In genomic region chr9:98964201-98964600, GRCh38 we compare ENCODE assay signal across 29 cellular contexts. TPM values are rescaled to one million over a fixed set of nuclear protein-coding genes. Genes with fewer than 3 reads are reported as not detected.
DNase-seq lines count a peak whose midpoint lies in the region; ATAC-seq and TF ChIP-seq lines count a peak whose summit lies in the region.
"Had no signal": no experiment of that assay in that cellular context is flagged by ENCODE, and none has a peak within 500 bp of the region (broad histone marks: within the 10 kb centered on the region; RNA-seq: fewer than 3 reads in every experiment).

No MANE protein-coding gene starts in this region.

- peaks cover 0 to 7% (median 0%) of the 10 kb centered on the region in 4 donors for H3K27me3 ChIP-seq in esophagus squamous epithelium
- H3K27me3 ChIP-seq in tibial nerve, result no peaks in the 10 kb centered on the region
- H3K27me3 ChIP-seq: right lobe of liver had no signal

- no peak overlapping the region for H3K27ac Mint-ChIP-seq in osteocyte (ENCODE audit: unreplicated experiment)
- H3K27ac Mint-ChIP-seq: activated B cell treated with CpG ODN at 0.5 μM for 24 hours; activated naive CD8-positive, alpha-beta T cell treated with anti-CD3 and anti-CD28 coated beads, Interleukin-2, amount 50 U/mL, for 24 hours; CD4-positive, alpha-beta T cell; immature natural killer cell; memory B cell had no signal

- intact Hi-C loops in esophagus squamous epithelium (cut with DNase I) (no loop called here), mucosa of descending colon (cut with DNase I, micrococcal nuclease) (no loop called here)

- no peak for TF ChIP-seq POLR2A in esophagus squamous epithelium (IDR thresholded peaks at IDR 0.05)
- no peak for TF ChIP-seq POLR2A in tibial nerve (IDR thresholded peaks at IDR 0.05)

- H3K27ac ChIP-seq in esophagus squamous epithelium, result peak overlapping the region; percentile 48 to 89 (median 82)
- peak overlapping the region in 3 of 4 donors; percentile 24 to 74 (median 72) for H3K27ac ChIP-seq in tibial nerve
- H3K27ac ChIP-seq: right lobe of liver had no signal

- no peaks in the 10 kb centered on the region for H3K9me3 ChIP-seq in esophagus squamous epithelium
- no peaks in the 10 kb centered on the region for H3K9me3 ChIP-seq in mucosa of descending colon
- H3K9me3 ChIP-seq in tibial nerve, result no peaks in the 10 kb centered on the region
- H3K9me3 ChIP-seq: right lobe of liver, SK-N-SH had no signal

- no peak overlapping the region for H3K4me3 Mint-ChIP-seq in osteocyte (ENCODE audit: unreplicated experiment)
- H3K4me3 Mint-ChIP-seq: activated B cell treated with CpG ODN at 0.5 μM for 24 hours; activated naive CD8-positive, alpha-beta T cell treated with anti-CD3 and anti-CD28 coated beads, Interleukin-2, amount 50 U/mL, for 24 hours; activated T-cell treated with anti-CD3 and anti-CD28 coated beads, Interleukin-2, amount 50 U/mL, for 4 hours; CD4-positive, alpha-beta T cell; H9; immature natural killer cell; memory B cell had no signal

- TF ChIP-seq CTCF in esophagus squamous epithelium (IDR thresholded peaks at IDR 0.05) (no peak), mucosa of descending colon (IDR thresholded peaks at IDR 0.05) (no peak), tibial nerve (IDR thresholded peaks at IDR 0.05) (no peak), osteocyte (IDR thresholded peaks at IDR 0.05) (no peak)

- peaks cover 0 to 78% (median 35%) of the 10 kb centered on the region in 3 donors for H3K4me1 ChIP-seq in esophagus squamous epithelium
- peaks cover 6% of the 10 kb centered on the region for H3K4me1 ChIP-seq in mucosa of descending colon (ENCODE audit: low read depth)
- H3K4me1 ChIP-seq in tibial nerve, result peaks cover 0 to 84% (median 11%) of the 10 kb centered on the region in 4 donors
- H3K4me1 ChIP-seq: right lobe of liver had no signal

- H3K36me3 ChIP-seq in esophagus squamous epithelium, result no peaks in the 10 kb centered on the region
- no peaks in the 10 kb centered on the region for H3K36me3 ChIP-seq in mucosa of descending colon (ENCODE audit: low read depth)
- no peaks in the 10 kb centered on the region for H3K36me3 ChIP-seq in tibial nerve
- H3K36me3 ChIP-seq: right lobe of liver had no signal

- no peaks in the 10 kb centered on the region for H3K36me3 Mint-ChIP-seq in osteocyte (ENCODE audit: unreplicated experiment)
- H3K36me3 Mint-ChIP-seq: immature natural killer cell, memory B cell had no signal

- H3K4me1 Mint-ChIP-seq in osteocyte (ENCODE audit: unreplicated experiment), result peaks cover 11% of the 10 kb centered on the region
- H3K4me1 Mint-ChIP-seq: activated B cell treated with CpG ODN at 0.5 μM for 24 hours; activated naive CD8-positive, alpha-beta T cell treated with anti-CD3 and anti-CD28 coated beads, Interleukin-2, amount 50 U/mL, for 24 hours; immature natural killer cell; memory B cell had no signal

- H3K27me3 Mint-ChIP-seq in osteocyte (ENCODE audit: unreplicated experiment), result peaks cover 64% of the 10 kb centered on the region
- H3K27me3 Mint-ChIP-seq: activated naive CD8-positive, alpha-beta T cell treated with anti-CD3 and anti-CD28 coated beads, Interleukin-2, amount 50 U/mL, for 24 hours had no signal

- 51 to 60% methylated on average over 2 of the region's 2 CpGs for WGBS in esophagus squamous epithelium, 2 donors
- WGBS in tibial nerve, 2 donors, result 41 to 45% methylated on average over 2 of the region's 2 CpGs

- peak; percentile 10 for ATAC-seq in mucosa of descending colon
- ATAC-seq: activated naive CD8-positive, alpha-beta T cell treated with anti-CD3 and anti-CD28 coated beads, Interleukin-2, amount 50 U/mL, for 24 hours; activated T-cell treated with anti-CD3 and anti-CD28 coated beads, Interleukin-2, amount 50 U/mL, for 4 hours; HepG2; PC-3; right lobe of liver had no signal

- peak in 1 of 2 donors; percentile 21 for TF ChIP-seq EP300 in tibial nerve (IDR thresholded peaks at IDR 0.05)

- H3K9me3 Mint-ChIP-seq in osteocyte (ENCODE audit: unreplicated experiment), result no peaks in the 10 kb centered on the region
- H3K9me3 Mint-ChIP-seq: activated B cell treated with CpG ODN at 0.5 μM for 24 hours; activated naive CD8-positive, alpha-beta T cell treated with anti-CD3 and anti-CD28 coated beads, Interleukin-2, amount 50 U/mL, for 24 hours; activated T-cell treated with anti-CD3 and anti-CD28 coated beads, Interleukin-2, amount 50 U/mL, for 4 hours; CD4-positive, alpha-beta T cell; H9; immature natural killer cell; memory B cell had no signal

- peak; percentile 57 for DNase-seq in NCI-H1694 treated with DMSO at 0.1 percent for 48 hours (lab: John Stamatoyannopoulos, UW)
- DNase-seq in esophagus squamous epithelium (lab: John Stamatoyannopoulos, UW), result no peak
- no peak for DNase-seq in mucosa of descending colon
- DNase-seq in tibial nerve (ENCODE audit: low spot score in 2 of 2), result no peak
- DNase-seq in osteocyte (ENCODE audit: extremely low spot score, unreplicated experiment), result no peak
- no peak for DNase-seq in NCI-H2081 (lab: John Stamatoyannopoulos, UW)
- no peak for DNase-seq in medulla oblongata (ENCODE audit: extremely low spot score)
- DNase-seq: activated B cell treated with CpG ODN at 0.5 μM for 24 hours; activated naive CD4-positive, alpha-beta T cell; activated naive CD8-positive, alpha-beta T cell treated with anti-CD3 and anti-CD28 coated beads, Interleukin-2, amount 50 U/mL, for 24 hours; activated T-cell treated with anti-CD3 and anti-CD28 coated beads, Interleukin-2, amount 50 U/mL, for 4 hours; CD4-positive, alpha-beta T cell; cerebellar nuclear complex; H9; immature natural killer cell; Karpas-422; left cardiac atrium; NCI-H1417 treated with DMSO at 0.1 percent for 48 hours; NCI-H2107; NCI-H345; NCI-H69; PC-3; right lobe of liver; SK-N-SH; stimulated activated CD4-positive, alpha-beta T cell treated with anti-CD3 and anti-CD28 coated beads, Interleukin-12 subunit alpha, Interleukin-12 subunit beta, amount 100 ng/mL, for 4 hours; stimulated activated CD4-positive, alpha-beta T cell treated with anti-CD3 and anti-CD28 coated beads, Interleukin-2, amount 100 ng/mL, for 48 hours had no signal

- H3K4me3 ChIP-seq in esophagus squamous epithelium (no peak overlapping the region), mucosa of descending colon (no peak overlapping the region), tibial nerve (no peak overlapping the region)
- H3K4me3 ChIP-seq: right lobe of liver had no signal

RNA-seq across cellular contexts. Expression of gene COL15A1, which starts 20.5 kb away (rescaled TPM):
- total RNA-seq in esophagus squamous epithelium (10 to 100 TPM in 2 of 4 donors, 1 to 10 TPM in 2; 3.4 to 33.2 (median 9.7) TPM), mucosa of descending colon (10 to 100 TPM in 2 of 3 donors, 1 to 10 TPM in 1; 4.2 to 43.4 (median 11.2) TPM), tibial nerve (10 to 100 TPM; 25.8 to 55.3 (median 36.0) TPM), osteocyte (0.34 and 0.81 TPM in 2 replicates)
- total RNA-seq: CD4-positive, alpha-beta T cell; endothelial cell of umbilical vein; H9; HepG2 had no signal
